Comparison of ENCODE assay signal across 1 cellular context in genomic region chr14:102314242-102315011, GRCh38.
TF ChIP-seq lines count a peak whose summit lies in the region.

No MANE protein-coding gene starts in this region.

TF ChIP-seq in HepG2, 621 proteins besides CTCF, POLR2A, EP300 and RAD21 (continued from another document and continues in another):
- no peak for TF ChIP-seq AKNA (CRISPR knock-in tag; IDR thresholded peaks at IDR 0.05; ENCODE audit: borderline replicate concordance)
- TF ChIP-seq FOXJ3 (CRISPR knock-in tag; IDR thresholded peaks at IDR 0.05; ENCODE audit: borderline replicate concordance) = 0 out of 2 replicates have a peak, but pooled peaks have one; percentile 33
- TF ChIP-seq TFE3 (CRISPR knock-in tag; IDR thresholded peaks at IDR 0.05) = peak; percentile 58; the same call in 1 of the 2 replicates
- TF ChIP-seq NFKB2 (CRISPR knock-in tag; IDR thresholded peaks at IDR 0.05; ENCODE audit: borderline replicate concordance) = peak; percentile 91; the same call in 1 of the 2 replicates
- TF ChIP-seq ZNF569 (CRISPR knock-in tag; IDR thresholded peaks at IDR 0.05; ENCODE audit: borderline replicate concordance) = no peak
- TF ChIP-seq ZNF292 (CRISPR knock-in tag; IDR thresholded peaks at IDR 0.05; ENCODE audit: borderline replicate concordance, low read depth) = peak; percentile 46; the same call in 1 of the 2 replicates
- no peak for TF ChIP-seq ZNF281 (CRISPR knock-in tag; IDR thresholded peaks at IDR 0.05; ENCODE audit: borderline replicate concordance)
- TF ChIP-seq GABPB1 (CRISPR knock-in tag; IDR thresholded peaks at IDR 0.05) = peak; percentile 72; the same call in 1 of the 2 replicates
- no peak for TF ChIP-seq ZNF101 (CRISPR knock-in tag; IDR thresholded peaks at IDR 0.05; ENCODE audit: borderline replicate concordance, low read depth)
- TF ChIP-seq CCAR2 (optimal IDR thresholded peaks at IDR 0.05; ENCODE audit: low read depth, low read length) = no peak
- peak; percentile 50; the same call in 1 of the 2 replicates for TF ChIP-seq ZBTB43 (CRISPR knock-in tag; conservative IDR thresholded peaks at IDR 0.05)
- no peak for TF ChIP-seq ZNF589 (CRISPR knock-in tag; conservative IDR thresholded peaks at IDR 0.05)
- TF ChIP-seq HNF4G (IDR thresholded peaks at IDR 0.05; ENCODE audit: borderline replicate concordance, low read depth, low read length) = no peak; the same call in 1 of the 2 replicates
- TF ChIP-seq HNF4G (CRISPR knock-in tag; IDR thresholded peaks at IDR 0.05; ENCODE audit: borderline replicate concordance, low read depth) = no peak
- TF ChIP-seq HNRNPLL (IDR thresholded peaks at IDR 0.05; ENCODE audit: low read depth, low read length, poor library complexity, severe bottlenecking) = peak; percentile 68
- no peak for TF ChIP-seq ZNF234 (CRISPR knock-in tag; conservative IDR thresholded peaks at IDR 0.05)
- peak; percentile 68; the same call in 1 of the 2 replicates for TF ChIP-seq ZNF704 (CRISPR knock-in tag; IDR thresholded peaks at IDR 0.05; ENCODE audit: borderline replicate concordance)
- TF ChIP-seq RELA (CRISPR knock-in tag; IDR thresholded peaks at IDR 0.05) = no peak
- no peak for TF ChIP-seq ARID3A (IDR thresholded peaks at IDR 0.05; ENCODE audit: low read depth, low read length)
- TF ChIP-seq RFX1 (IDR thresholded peaks at IDR 0.05) = no peak
- no peak for TF ChIP-seq NKX3-1 (CRISPR knock-in tag; IDR thresholded peaks at IDR 0.05)
- no peak; the same call in 1 of the 2 replicates for TF ChIP-seq THAP11 (CRISPR knock-in tag; IDR thresholded peaks at IDR 0.05)
- no peak for TF ChIP-seq RFX3 (CRISPR knock-in tag; IDR thresholded peaks at IDR 0.05)
- TF ChIP-seq PHF20 (CRISPR knock-in tag; IDR thresholded peaks at IDR 0.05) = no peak
- no peak for TF ChIP-seq ZNF615 (CRISPR knock-in tag; IDR thresholded peaks at IDR 0.05; ENCODE audit: borderline replicate concordance)
- TF ChIP-seq ZNF20 (CRISPR knock-in tag; IDR thresholded peaks at IDR 0.05) = no peak
- peak; percentile 69 for TF ChIP-seq IKZF4 (CRISPR knock-in tag; IDR thresholded peaks at IDR 0.05; ENCODE audit: borderline replicate concordance, low read depth, not compliant biosample characterization)
- no peak for TF ChIP-seq THAP7 (CRISPR knock-in tag; IDR thresholded peaks at IDR 0.05)
- TF ChIP-seq ZNF709 (CRISPR knock-in tag; IDR thresholded peaks at IDR 0.05) = no peak
- TF ChIP-seq ZNF660 (CRISPR knock-in tag; IDR thresholded peaks at IDR 0.05; ENCODE audit: borderline replicate concordance, low read depth) = no peak
- no peak for TF ChIP-seq KAT2B (IDR thresholded peaks at IDR 0.05; ENCODE audit: borderline replicate concordance, low read depth, low read length)
- TF ChIP-seq DZIP1 (CRISPR knock-in tag; IDR thresholded peaks at IDR 0.05) = no peak
- TF ChIP-seq ZNF367 (CRISPR knock-in tag; IDR thresholded peaks at IDR 0.05; ENCODE audit: borderline replicate concordance) = no peak
- 0 out of 2 replicates have a peak, but pooled peaks have one; percentile 22 for TF ChIP-seq ZNF678 (CRISPR knock-in tag; IDR thresholded peaks at IDR 0.05)
- TF ChIP-seq HHEX (CRISPR knock-in tag; IDR thresholded peaks at IDR 0.05) = no peak
- TF ChIP-seq KMT2B (CRISPR knock-in tag; IDR thresholded peaks at IDR 0.05) = 0 out of 2 replicates have a peak, but pooled peaks have one; percentile 34
- no peak for TF ChIP-seq HOXA7 (CRISPR knock-in tag; IDR thresholded peaks at IDR 0.05)
- no peak for TF ChIP-seq ZFP1 (CRISPR knock-in tag; IDR thresholded peaks at IDR 0.05)
- no peak for TF ChIP-seq SMYD3 (CRISPR knock-in tag; IDR thresholded peaks at IDR 0.05)
- TF ChIP-seq ZNF224 (CRISPR knock-in tag; IDR thresholded peaks at IDR 0.05) = 0 out of 2 replicates have a peak, but pooled peaks have one; percentile 72
- TF ChIP-seq ZNF460 (CRISPR knock-in tag; IDR thresholded peaks at IDR 0.05; ENCODE audit: borderline replicate concordance) = peak; percentile 17; the same call in 1 of the 2 replicates
- no peak for TF ChIP-seq CSRNP2 (CRISPR knock-in tag; conservative IDR thresholded peaks at IDR 0.05; ENCODE audit: low read depth)
- peak; percentile 71 for TF ChIP-seq ZNF331 (CRISPR knock-in tag; IDR thresholded peaks at IDR 0.05)
- 0 out of 2 replicates have a peak, but pooled peaks have one; percentile 63 for TF ChIP-seq MEF2D (CRISPR knock-in tag; IDR thresholded peaks at IDR 0.05)
